1 cellular context compared by ENCODE assay signal in the genomic region with DNA sequence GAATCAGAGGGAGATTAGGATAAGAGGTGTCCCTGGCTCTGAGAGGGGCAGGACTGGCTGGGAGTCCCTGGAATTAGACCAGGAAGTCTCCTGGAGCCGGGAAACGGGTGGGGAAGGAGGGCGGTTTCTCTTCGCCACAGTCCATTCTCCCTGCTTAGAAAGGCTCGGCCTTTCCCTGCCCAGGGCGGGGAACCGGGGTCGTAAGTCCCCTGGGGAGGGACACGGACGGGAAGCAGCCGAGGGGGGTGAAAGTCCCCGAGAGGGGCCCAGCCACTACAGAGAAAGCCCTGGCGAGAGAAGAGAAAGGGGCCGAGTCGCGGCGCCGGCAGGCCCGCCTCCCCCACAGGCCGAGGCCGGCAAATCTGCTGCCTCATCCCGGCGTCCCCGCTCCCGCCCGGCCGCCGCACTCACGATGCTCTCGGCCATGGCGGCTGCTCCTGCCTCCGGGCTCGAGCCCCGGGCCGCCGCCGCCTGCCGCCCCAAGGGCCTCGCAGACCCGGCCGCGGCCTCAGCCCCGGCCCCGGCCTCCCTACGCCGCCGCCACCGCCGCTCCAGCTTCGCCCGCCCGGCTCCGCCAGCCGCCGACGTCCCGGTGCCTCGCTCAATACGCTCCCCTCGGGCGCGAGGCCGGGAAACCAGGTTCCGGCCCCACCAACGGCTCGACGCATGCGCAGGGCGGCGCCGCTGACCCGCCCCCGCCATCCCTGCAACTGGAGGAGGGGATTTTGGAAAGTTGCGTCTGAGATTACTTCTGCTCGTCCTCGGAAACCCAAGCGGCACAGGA.
TF ChIP-seq lines count a peak whose summit lies in the region.

NPLOC4 (minus strand) TSS at position 608 of the 784 bp plus-strand sequence; CDS start at position 426, 182 bp downstream.
TSPAN10 (plus strand) TSS at position 692 of the 784 bp plus-strand sequence. CDS start 5,217 bp downstream, outside the sequence.

TF ChIP-seq in H1, 55 proteins besides CTCF, POLR2A, EP300 and RAD21 (continues in another document):
- peak; percentile 13; the same call in 1 of the 2 replicates for TF ChIP-seq JUND (IDR thresholded peaks at IDR 0.05; ENCODE audit: low read length)
- TF ChIP-seq, protein P1, sequence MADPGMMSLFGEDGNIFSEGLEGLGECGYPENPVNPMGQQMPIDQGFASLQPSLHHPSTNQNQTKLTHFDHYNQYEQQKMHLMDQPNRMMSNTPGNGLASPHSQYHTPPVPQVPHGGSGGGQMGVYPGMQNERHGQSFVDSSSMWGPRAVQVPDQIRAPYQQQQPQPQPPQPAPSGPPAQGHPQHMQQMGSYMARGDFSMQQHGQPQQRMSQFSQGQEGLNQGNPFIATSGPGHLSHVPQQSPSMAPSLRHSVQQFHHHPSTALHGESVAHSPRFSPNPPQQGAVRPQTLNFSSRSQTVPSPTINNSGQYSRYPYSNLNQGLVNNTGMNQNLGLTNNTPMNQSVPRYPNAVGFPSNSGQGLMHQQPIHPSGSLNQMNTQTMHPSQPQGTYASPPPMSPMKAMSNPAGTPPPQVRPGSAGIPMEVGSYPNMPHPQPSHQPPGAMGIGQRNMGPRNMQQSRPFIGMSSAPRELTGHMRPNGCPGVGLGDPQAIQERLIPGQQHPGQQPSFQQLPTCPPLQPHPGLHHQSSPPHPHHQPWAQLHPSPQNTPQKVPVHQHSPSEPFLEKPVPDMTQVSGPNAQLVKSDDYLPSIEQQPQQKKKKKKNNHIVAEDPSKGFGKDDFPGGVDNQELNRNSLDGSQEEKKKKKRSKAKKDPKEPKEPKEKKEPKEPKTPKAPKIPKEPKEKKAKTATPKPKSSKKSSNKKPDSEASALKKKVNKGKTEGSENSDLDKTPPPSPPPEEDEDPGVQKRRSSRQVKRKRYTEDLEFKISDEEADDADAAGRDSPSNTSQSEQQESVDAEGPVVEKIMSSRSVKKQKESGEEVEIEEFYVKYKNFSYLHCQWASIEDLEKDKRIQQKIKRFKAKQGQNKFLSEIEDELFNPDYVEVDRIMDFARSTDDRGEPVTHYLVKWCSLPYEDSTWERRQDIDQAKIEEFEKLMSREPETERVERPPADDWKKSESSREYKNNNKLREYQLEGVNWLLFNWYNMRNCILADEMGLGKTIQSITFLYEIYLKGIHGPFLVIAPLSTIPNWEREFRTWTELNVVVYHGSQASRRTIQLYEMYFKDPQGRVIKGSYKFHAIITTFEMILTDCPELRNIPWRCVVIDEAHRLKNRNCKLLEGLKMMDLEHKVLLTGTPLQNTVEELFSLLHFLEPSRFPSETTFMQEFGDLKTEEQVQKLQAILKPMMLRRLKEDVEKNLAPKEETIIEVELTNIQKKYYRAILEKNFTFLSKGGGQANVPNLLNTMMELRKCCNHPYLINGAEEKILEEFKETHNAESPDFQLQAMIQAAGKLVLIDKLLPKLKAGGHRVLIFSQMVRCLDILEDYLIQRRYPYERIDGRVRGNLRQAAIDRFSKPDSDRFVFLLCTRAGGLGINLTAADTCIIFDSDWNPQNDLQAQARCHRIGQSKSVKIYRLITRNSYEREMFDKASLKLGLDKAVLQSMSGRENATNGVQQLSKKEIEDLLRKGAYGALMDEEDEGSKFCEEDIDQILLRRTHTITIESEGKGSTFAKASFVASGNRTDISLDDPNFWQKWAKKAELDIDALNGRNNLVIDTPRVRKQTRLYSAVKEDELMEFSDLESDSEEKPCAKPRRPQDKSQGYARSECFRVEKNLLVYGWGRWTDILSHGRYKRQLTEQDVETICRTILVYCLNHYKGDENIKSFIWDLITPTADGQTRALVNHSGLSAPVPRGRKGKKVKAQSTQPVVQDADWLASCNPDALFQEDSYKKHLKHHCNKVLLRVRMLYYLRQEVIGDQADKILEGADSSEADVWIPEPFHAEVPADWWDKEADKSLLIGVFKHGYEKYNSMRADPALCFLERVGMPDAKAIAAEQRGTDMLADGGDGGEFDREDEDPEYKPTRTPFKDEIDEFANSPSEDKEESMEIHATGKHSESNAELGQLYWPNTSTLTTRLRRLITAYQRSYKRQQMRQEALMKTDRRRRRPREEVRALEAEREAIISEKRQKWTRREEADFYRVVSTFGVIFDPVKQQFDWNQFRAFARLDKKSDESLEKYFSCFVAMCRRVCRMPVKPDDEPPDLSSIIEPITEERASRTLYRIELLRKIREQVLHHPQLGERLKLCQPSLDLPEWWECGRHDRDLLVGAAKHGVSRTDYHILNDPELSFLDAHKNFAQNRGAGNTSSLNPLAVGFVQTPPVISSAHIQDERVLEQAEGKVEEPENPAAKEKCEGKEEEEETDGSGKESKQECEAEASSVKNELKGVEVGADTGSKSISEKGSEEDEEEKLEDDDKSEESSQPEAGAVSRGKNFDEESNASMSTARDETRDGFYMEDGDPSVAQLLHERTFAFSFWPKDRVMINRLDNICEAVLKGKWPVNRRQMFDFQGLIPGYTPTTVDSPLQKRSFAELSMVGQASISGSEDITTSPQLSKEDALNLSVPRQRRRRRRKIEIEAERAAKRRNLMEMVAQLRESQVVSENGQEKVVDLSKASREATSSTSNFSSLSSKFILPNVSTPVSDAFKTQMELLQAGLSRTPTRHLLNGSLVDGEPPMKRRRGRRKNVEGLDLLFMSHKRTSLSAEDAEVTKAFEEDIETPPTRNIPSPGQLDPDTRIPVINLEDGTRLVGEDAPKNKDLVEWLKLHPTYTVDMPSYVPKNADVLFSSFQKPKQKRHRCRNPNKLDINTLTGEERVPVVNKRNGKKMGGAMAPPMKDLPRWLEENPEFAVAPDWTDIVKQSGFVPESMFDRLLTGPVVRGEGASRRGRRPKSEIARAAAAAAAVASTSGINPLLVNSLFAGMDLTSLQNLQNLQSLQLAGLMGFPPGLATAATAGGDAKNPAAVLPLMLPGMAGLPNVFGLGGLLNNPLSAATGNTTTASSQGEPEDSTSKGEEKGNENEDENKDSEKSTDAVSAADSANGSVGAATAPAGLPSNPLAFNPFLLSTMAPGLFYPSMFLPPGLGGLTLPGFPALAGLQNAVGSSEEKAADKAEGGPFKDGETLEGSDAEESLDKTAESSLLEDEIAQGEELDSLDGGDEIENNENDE (IDR thresholded peaks at IDR 0.05; ENCODE audit: insufficient replicate concordance, low read length), result no peak
- TF ChIP-seq TAF1 (IDR thresholded peaks at IDR 0.05; ENCODE audit: low read depth, low read length), result peak; percentile 99
- peak; percentile 63 for TF ChIP-seq KDM4A (IDR thresholded peaks at IDR 0.05; ENCODE audit: low read depth, low read length, severe bottlenecking)
- no peak for TF ChIP-seq ASH2L (IDR thresholded peaks at IDR 0.05; ENCODE audit: low read length)
- TF ChIP-seq ZNF274 (IDR thresholded peaks at IDR 0.05; ENCODE audit: borderline replicate concordance, extremely low read depth, low read length), result no peak
- no peak for TF ChIP-seq KDM1A (IDR thresholded peaks at IDR 0.05; ENCODE audit: borderline replicate concordance, low read length)
- no peak for TF ChIP-seq BCL11A (IDR thresholded peaks at IDR 0.05; ENCODE audit: low read depth in 2 of 2, low read length in 2 of 2)
- TF ChIP-seq RBBP5 (IDR thresholded peaks at IDR 0.05; ENCODE audit: borderline replicate concordance, low read depth, low read length), result peak; percentile 70
- peak; percentile 91 for TF ChIP-seq PHF8 (conservative IDR thresholded peaks at IDR 0.05; ENCODE audit: low read depth, low read length)
- TF ChIP-seq, protein P2, sequence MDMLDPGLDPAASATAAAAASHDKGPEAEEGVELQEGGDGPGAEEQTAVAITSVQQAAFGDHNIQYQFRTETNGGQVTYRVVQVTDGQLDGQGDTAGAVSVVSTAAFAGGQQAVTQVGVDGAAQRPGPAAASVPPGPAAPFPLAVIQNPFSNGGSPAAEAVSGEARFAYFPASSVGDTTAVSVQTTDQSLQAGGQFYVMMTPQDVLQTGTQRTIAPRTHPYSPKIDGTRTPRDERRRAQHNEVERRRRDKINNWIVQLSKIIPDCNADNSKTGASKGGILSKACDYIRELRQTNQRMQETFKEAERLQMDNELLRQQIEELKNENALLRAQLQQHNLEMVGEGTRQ (IDR thresholded peaks at IDR 0.05; ENCODE audit: low read length), result no peak
- no peak; a peak in 1 of 4 replicates for TF ChIP-seq HDAC2 (IDR thresholded peaks at IDR 0.05; ENCODE audit: borderline replicate concordance in 1 of 2, low read depth in 2 of 2, low read length in 2 of 2)
- peak; percentile 85 to 96; a peak in 3 of 4 replicates for TF ChIP-seq SIN3A (conservative IDR thresholded peaks at IDR 0.05 in 1 of 2, IDR thresholded peaks at IDR 0.05 in 1 of 2; ENCODE audit: low read depth in 1 of 2, low read length in 2 of 2)
- TF ChIP-seq POU5F1 (IDR thresholded peaks at IDR 0.05; ENCODE audit: low read depth, low read length), result no peak
- TF ChIP-seq SAP30 (IDR thresholded peaks at IDR 0.05; ENCODE audit: insufficient read depth, insufficient replicate concordance, low read length), result peak; percentile 54
- TF ChIP-seq BACH1 (IDR thresholded peaks at IDR 0.05; ENCODE audit: low read length), result no peak
- TF ChIP-seq CBX8 (IDR thresholded peaks at IDR 0.05; ENCODE audit: borderline replicate concordance, low read depth, low read length), result no peak
- peak; percentile 68; the same call in 1 of the 2 replicates for TF ChIP-seq KDM5A (IDR thresholded peaks at IDR 0.05; ENCODE audit: low read length)
- TF ChIP-seq NANOG (IDR thresholded peaks at IDR 0.05; ENCODE audit: insufficient read depth, low read depth, low read length, poor library complexity, severe bottlenecking), result peak; percentile 58
- no peak for TF ChIP-seq CBX5 (IDR thresholded peaks at IDR 0.05; ENCODE audit: low read depth, low read length)
- no peak for TF ChIP-seq CHD2 (IDR thresholded peaks at IDR 0.05; ENCODE audit: low read length)
- TF ChIP-seq JUN (IDR thresholded peaks at IDR 0.05; ENCODE audit: low read depth, low read length), result peak; percentile 4; the same call in 1 of the 2 replicates
- peak; percentile 100 for TF ChIP-seq EGR1 (IDR thresholded peaks at IDR 0.05; ENCODE audit: borderline replicate concordance, low read depth, low read length)
- TF ChIP-seq CTBP2 (IDR thresholded peaks at IDR 0.05; ENCODE audit: borderline replicate concordance, insufficient read depth, insufficient read length, low read length), result no peak
- no peak for TF ChIP-seq ATF2 (IDR thresholded peaks at IDR 0.05; ENCODE audit: low read length)
- no peak for TF ChIP-seq SIX5 (IDR thresholded peaks at IDR 0.05; ENCODE audit: low read depth, low read length)
- TF ChIP-seq, protein P3, sequence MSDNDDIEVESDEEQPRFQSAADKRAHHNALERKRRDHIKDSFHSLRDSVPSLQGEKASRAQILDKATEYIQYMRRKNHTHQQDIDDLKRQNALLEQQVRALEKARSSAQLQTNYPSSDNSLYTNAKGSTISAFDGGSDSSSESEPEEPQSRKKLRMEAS (IDR thresholded peaks at IDR 0.05), result peak; percentile 58; the same call in 1 of the 2 replicates
- peak; percentile 91 for TF ChIP-seq POLR2AphosphoS5 (IDR thresholded peaks at IDR 0.05; ENCODE audit: low read depth, low read length)
- no peak for TF ChIP-seq SUZ12 (IDR thresholded peaks at IDR 0.05; ENCODE audit: low read length)
- TF ChIP-seq MAFK (IDR thresholded peaks at IDR 0.05; ENCODE audit: low read depth, low read length), result peak; percentile 63; the same call in 1 of the 2 replicates
- TF ChIP-seq SP4 (IDR thresholded peaks at IDR 0.05; ENCODE audit: low read length), result 0 out of 2 replicates have a peak, but pooled peaks have one; percentile 42
- TF ChIP-seq GTF2F1 (IDR thresholded peaks at IDR 0.05; ENCODE audit: borderline replicate concordance, low read depth, low read length), result no peak
- peak; percentile 70 for TF ChIP-seq CREB1 (IDR thresholded peaks at IDR 0.05)
- 0 out of 2 replicates have a peak, but pooled peaks have one; percentile 62 for TF ChIP-seq FOSL1 (IDR thresholded peaks at IDR 0.05; ENCODE audit: insufficient read depth, low read depth, low read length)
- TF ChIP-seq TCF12 (IDR thresholded peaks at IDR 0.05; ENCODE audit: low read depth, low read length), result peak; percentile 37; the same call in 1 of the 2 replicates
- TF ChIP-seq SIRT6 (IDR thresholded peaks at IDR 0.05; ENCODE audit: low read length), result no peak
- no peak for TF ChIP-seq EZH2 (IDR thresholded peaks at IDR 0.05; ENCODE audit: low read depth, low read length, severe bottlenecking)
- TF ChIP-seq CHD1 (IDR thresholded peaks at IDR 0.05; ENCODE audit: low read depth, low read length), result no peak
- peak; percentile 93 for TF ChIP-seq NRF1 (IDR thresholded peaks at IDR 0.05; ENCODE audit: low read depth, low read length)
- no peak for TF ChIP-seq HDAC6 (IDR thresholded peaks at IDR 0.05; ENCODE audit: low read depth, low read length)
- TF ChIP-seq TEAD4 (IDR thresholded peaks at IDR 0.05; ENCODE audit: low read depth, low read length), result 0 out of 2 replicates have a peak, but pooled peaks have one; percentile 15
- no peak for TF ChIP-seq ATF3 (IDR thresholded peaks at IDR 0.05; ENCODE audit: insufficient read depth, low read depth, low read length)
- TF ChIP-seq RNF2 (IDR thresholded peaks at IDR 0.05; ENCODE audit: borderline replicate concordance, low read depth, low read length, missing control alignments, poor library complexity, severe bottlenecking), result no peak
- peak; percentile 92 for TF ChIP-seq TAF7 (optimal IDR thresholded peaks at IDR 0.05; ENCODE audit: borderline replicate concordance, low read depth, low read length)
- peak; percentile 64; the same call in 1 of the 2 replicates for TF ChIP-seq SP1 (IDR thresholded peaks at IDR 0.05; ENCODE audit: low read depth, low read length)
- TF ChIP-seq BRCA1 (IDR thresholded peaks at IDR 0.05; ENCODE audit: low read depth, low read length), result no peak
- TF ChIP-seq SP2 (IDR thresholded peaks at IDR 0.05; ENCODE audit: low read length), result no peak
- peak; percentile 90 for TF ChIP-seq GABPA (IDR thresholded peaks at IDR 0.05; ENCODE audit: borderline replicate concordance, insufficient read depth, low read length)
- peak; percentile 81 for TF ChIP-seq YY1 (IDR thresholded peaks at IDR 0.05; ENCODE audit: low read depth, low read length)
- no peak for TF ChIP-seq RXRA (IDR thresholded peaks at IDR 0.05; ENCODE audit: insufficient read depth, low read depth, low read length)
- no peak for TF ChIP-seq RFX5 (IDR thresholded peaks at IDR 0.05; ENCODE audit: borderline replicate concordance, low read depth, low read length)
- TF ChIP-seq CEBPB (IDR thresholded peaks at IDR 0.05; ENCODE audit: low read depth, low read length), result peak; percentile 15; the same call in 1 of the 2 replicates
- peak; percentile 50 for TF ChIP-seq SRF (IDR thresholded peaks at IDR 0.05; ENCODE audit: low read depth, low read length)
- TF ChIP-seq TBP (IDR thresholded peaks at IDR 0.05; ENCODE audit: low read depth, low read length), result peak; percentile 93
